Comparison of ENCODE assay signal across 10 cellular contexts in the genomic region with DNA sequence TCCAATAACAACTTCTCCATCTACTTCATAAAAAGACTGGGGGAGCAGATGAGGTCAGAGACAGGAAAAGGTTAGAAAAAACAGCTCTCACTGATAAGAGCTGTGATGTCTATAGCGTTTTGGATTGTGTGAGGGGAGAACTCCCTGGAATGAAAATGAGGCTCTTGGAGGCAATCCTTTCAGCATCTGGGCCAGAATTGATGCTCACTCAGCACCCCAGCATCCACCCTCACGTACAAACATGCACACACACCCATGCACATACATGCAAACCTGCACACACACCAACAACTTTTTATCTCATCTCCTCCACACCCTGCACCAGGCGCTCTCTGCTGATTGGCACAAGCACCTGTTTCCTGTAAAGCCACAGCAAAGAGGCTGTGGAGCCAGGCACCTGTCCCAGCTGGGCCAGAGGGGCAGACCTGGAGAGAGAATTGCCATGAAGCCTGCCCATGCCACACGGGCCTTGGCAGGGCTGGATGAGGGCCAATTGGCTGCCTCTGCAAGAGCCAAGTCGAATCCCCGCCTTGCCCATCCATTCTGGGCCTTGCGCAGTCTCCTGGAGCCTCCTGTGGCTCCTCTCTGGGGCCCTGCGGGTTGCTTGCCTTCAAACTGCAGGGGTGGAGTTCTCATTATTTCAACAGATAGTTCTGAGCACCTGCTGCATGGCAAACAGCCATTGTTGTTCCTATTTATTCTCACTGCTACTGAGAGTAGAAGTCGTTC. TPM values are rescaled to one million over a fixed set of nuclear protein-coding genes. Genes with fewer than 3 reads are reported as not detected.
DNase-seq lines count a peak whose midpoint lies in the region; ATAC-seq and TF ChIP-seq lines count a peak whose summit lies in the region.
"Had no signal": no experiment of that assay in that cellular context is flagged by ENCODE, and none has a peak within 500 bp of the region (broad histone marks: within the 10 kb centered on the region; RNA-seq: fewer than 3 reads in every experiment).

No MANE protein-coding gene starts in this region.

- ATAC-seq in left cardiac atrium = peak; percentile 12 to 23
- ATAC-seq: esophagus mucosa had no signal

- no peak overlapping the region for H3K4me3 Mint-ChIP-seq in MCF 10A (ENCODE audit: unreplicated experiment)

- H3K9ac ChIP-seq in BLaER1 = peak overlapping the region; percentile 88

- peak overlapping the region; percentile 97 for H3K4me2 ChIP-seq in BLaER1

- no peaks in the 10 kb centered on the region for H3K27me3 Mint-ChIP-seq in MCF 10A (ENCODE audit: insufficient read depth, unreplicated experiment)

- CTCF ChIA-PET in MCF 10A (lab: Yijun Ruan, JAX) = interaction anchor here (0.7 to 1.4 kb wide), 4 partner anchors 19 to 31 kb away, joined by 3 to 5 read pairs (median 4); no protein-coding TSS in a partner anchor

- no peaks in the 10 kb centered on the region for H3K9me3 ChIP-seq in BLaER1
- H3K9me3 ChIP-seq: right lobe of liver had no signal

- peak overlapping the region; percentile 54 for H3K4me3 ChIP-seq in BLaER1
- H3K4me3 ChIP-seq: right lobe of liver had no signal

- peak; percentile 87 for DNase-seq in NCI-H146 treated with DMSO at 0.1 percent for 48 hours (lab: John Stamatoyannopoulos, UW; ENCODE audit: unreplicated experiment)
- DNase-seq in activated CD4-positive, alpha-beta T cell treated with anti-CD3 and anti-CD28 coated beads for 4 hours = peak; percentile 21
- DNase-seq in left cardiac atrium = no peak
- no peak for DNase-seq in NCI-H2171 treated with DMSO at 0.1 percent for 48 hours (lab: John Stamatoyannopoulos, UW)
- DNase-seq in MCF 10A (ENCODE audit: unreplicated experiment) = no peak
- no peak for DNase-seq in putamen (ENCODE audit: low spot score)
- DNase-seq in LoVo (ENCODE audit: low spot score) = no peak
- DNase-seq: right lobe of liver had no signal

- no peak overlapping the region for H3K27ac Mint-ChIP-seq in MCF 10A (ENCODE audit: low read depth, unreplicated experiment)

- H3K36me3 Mint-ChIP-seq in MCF 10A (ENCODE audit: insufficient read depth, unreplicated experiment) = peaks cover 5% of the 10 kb centered on the region

- H3K4me1 ChIP-seq in BLaER1 = peaks cover 100% of the 10 kb centered on the region
- H3K4me1 ChIP-seq: right lobe of liver had no signal

- no peak for TF ChIP-seq CTCF in MCF 10A (IDR thresholded peaks at IDR 0.05; ENCODE audit: unreplicated experiment)

- H3K4me1 Mint-ChIP-seq in MCF 10A (ENCODE audit: insufficient read depth, unreplicated experiment) = peaks cover 11% of the 10 kb centered on the region

- no peaks in the 10 kb centered on the region for H4K20me1 ChIP-seq in BLaER1

- H3K27ac ChIP-seq in BLaER1 = peak overlapping the region; percentile 98
- H3K27ac ChIP-seq: right lobe of liver had no signal

- no peaks in the 10 kb centered on the region for H3K9me3 Mint-ChIP-seq in MCF 10A (ENCODE audit: unreplicated experiment)

- no TSS peak for BruUV-seq in MCF 10A (replicated peaks; lab: Mats Ljungman, UMichigan)

- intact Hi-C loops in left cardiac atrium (cut with DNase I) = no loop called here
- intact Hi-C loops in MCF 10A (cut with micrococcal nuclease) = loop anchor here (5.0 kb wide), 1 partner anchor 64 kb away; no protein-coding TSS in a partner anchor

- H3K36me3 ChIP-seq in BLaER1 = peaks cover 79% of the 10 kb centered on the region
- H3K36me3 ChIP-seq: right lobe of liver had no signal

- no peaks in the 10 kb centered on the region for H3K27me3 ChIP-seq in BLaER1
- H3K27me3 ChIP-seq: right lobe of liver had no signal

- POLR2A ChIA-PET in MCF 10A (lab: Yijun Ruan, JAX) = interaction anchor here (0.6 to 1.4 kb wide), 3 partner anchors 11 to 26 kb away, joined by 3 read pairs; no protein-coding TSS in a partner anchor

RNA-seq across cellular contexts. Expression of gene SYNE3, which starts 53.1 kb away (rescaled TPM):
- total RNA-seq in left cardiac atrium (10 to 100 TPM; 24.6 to 34.3 TPM), MCF 10A (2022) (8.9 and 9.5 TPM in 2 replicates)

Comparison
In these comparisons a context has a peak if more than half of its experiments do, and no peak if none do; other contexts are left out.
1. DNase-seq: peak in NCI-H146 treated with DMSO at 0.1 percent for 48 hours (single experiment) and activated CD4-positive, alpha-beta T cell treated with anti-CD3 and anti-CD28 coated beads for 4 hours (2 of 2); none in left cardiac atrium (single experiment), NCI-H2171 treated with DMSO at 0.1 percent for 48 hours (single experiment), MCF 10A (single experiment), putamen (single experiment) and LoVo (single experiment).